ENCODE assay signal across 10 cellular contexts in the genomic region with DNA sequence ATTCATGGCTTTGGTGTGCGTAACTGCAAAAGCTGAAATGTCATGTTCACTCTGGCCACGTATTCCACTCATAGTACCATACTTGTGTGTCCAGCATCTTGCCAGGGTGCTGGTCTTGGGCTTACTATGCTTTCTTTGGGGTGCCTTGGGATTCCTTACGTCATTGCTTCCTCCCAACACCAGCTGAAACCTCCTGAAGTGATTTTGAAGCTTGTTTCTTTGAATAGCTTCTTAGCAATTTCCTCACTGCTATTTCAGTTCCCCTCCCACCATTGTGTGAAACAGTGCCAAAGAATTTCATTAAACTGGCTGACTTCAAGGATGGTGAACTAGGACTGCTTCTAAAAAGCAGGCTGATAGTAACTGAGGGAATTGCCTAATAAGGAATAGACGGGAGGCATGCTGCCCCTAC. TPM values are rescaled to one million over a fixed set of nuclear protein-coding genes. Genes with fewer than 3 reads are reported as not detected.
A peak's percentile ranks its signal among the peaks of the same experiment; 100 is the strongest.
DNase-seq lines count a peak whose midpoint lies in the region; ATAC-seq and TF ChIP-seq lines count a peak whose summit lies in the region.
"Had no signal": no experiment of that assay in that cellular context is flagged by ENCODE, and none has a peak within 500 bp of the region (broad histone marks: within the 10 kb centered on the region; RNA-seq: fewer than 3 reads in every experiment).

No MANE protein-coding gene starts in this region.

- peak; percentile 65 for ATAC-seq in upper lobe of right lung
- no peak for ATAC-seq in HG03354 (IDR thresholded peaks at IDR 0.05; ENCODE audit: poor library complexity, severe bottlenecking, unreplicated experiment)
- ATAC-seq in HG03521 (IDR thresholded peaks at IDR 0.05; ENCODE audit: unreplicated experiment): no peak
- no peak for ATAC-seq in GM21717 (IDR thresholded peaks at IDR 0.05; ENCODE audit: unreplicated experiment)

- no peak overlapping the region for H3K9ac ChIP-seq in mucosa of rectum (ENCODE audit: low read depth in 1 of 2, low read length in 2 of 2)

- H3K27ac ChIP-seq in breast epithelium (peak overlapping the region; percentile 44 to 76), mucosa of rectum (ENCODE audit: low read depth in 2 of 2, low read length in 2 of 2) (peak overlapping the region; percentile 59 to 63), upper lobe of right lung (peak overlapping the region; percentile 67)
- H3K27ac ChIP-seq: C4-2B had no signal

- no peaks in the 10 kb centered on the region for H3K36me3 Mint-ChIP-seq in MCF 10A (ENCODE audit: insufficient read depth, unreplicated experiment)
- peaks cover 27% of the 10 kb centered on the region for H3K36me3 Mint-ChIP-seq in endothelial cell (ENCODE audit: low read depth, unreplicated experiment)

- DNase-seq in breast epithelium (ENCODE audit: low spot score in 2 of 2) (no peak), MCF 10A (ENCODE audit: unreplicated experiment) (no peak), endothelial cell (ENCODE audit: low spot score) (no peak), upper lobe of right lung (no peak)
- DNase-seq: activated effector memory CD4-positive, alpha-beta T cell treated with Interleukin-2 at 50 U/mL for 16 hours had no signal

- H3K27me3 Mint-ChIP-seq in MCF 10A (ENCODE audit: insufficient read depth, unreplicated experiment) (no peaks in the 10 kb centered on the region), endothelial cell (ENCODE audit: unreplicated experiment) (peaks cover 7% of the 10 kb centered on the region)

- no peak overlapping the region for H3K4me3 Mint-ChIP-seq in MCF 10A (ENCODE audit: unreplicated experiment)
- no peak overlapping the region for H3K4me3 Mint-ChIP-seq in endothelial cell (ENCODE audit: unreplicated experiment)

- POLR2A ChIA-PET in MCF 10A (lab: Yijun Ruan, JAX): no interaction called here

- CTCF ChIA-PET in MCF 10A (lab: Yijun Ruan, JAX): no interaction called here

- H3K9me3 Mint-ChIP-seq in MCF 10A (ENCODE audit: unreplicated experiment) (no peaks in the 10 kb centered on the region), endothelial cell (ENCODE audit: unreplicated experiment) (no peaks in the 10 kb centered on the region)

- TF ChIP-seq CTCF in breast epithelium (IDR thresholded peaks at IDR 0.05) (no peak), MCF 10A (IDR thresholded peaks at IDR 0.05; ENCODE audit: unreplicated experiment) (no peak), endothelial cell (IDR thresholded peaks at IDR 0.05; ENCODE audit: unreplicated experiment) (no peak), upper lobe of right lung (IDR thresholded peaks at IDR 0.05) (no peak)

- H3K4me1 ChIP-seq in breast epithelium (no peaks in the 10 kb centered on the region), mucosa of rectum (ENCODE audit: control insufficient read depth in 2 of 2, insufficient read depth in 2 of 2, low read length in 2 of 2) (peaks cover 0 to 2% of the 10 kb centered on the region in 2 donors), upper lobe of right lung (peaks cover 29% of the 10 kb centered on the region)

- H3K36me3 ChIP-seq in breast epithelium: no peaks in the 10 kb centered on the region
- no peaks in the 10 kb centered on the region for H3K36me3 ChIP-seq in mucosa of rectum (ENCODE audit: control insufficient read depth in 2 of 2, insufficient read depth in 2 of 2, low read length in 2 of 2)
- no peaks in the 10 kb centered on the region for H3K36me3 ChIP-seq in upper lobe of right lung

- H3K4me3 ChIP-seq in breast epithelium (no peak overlapping the region), mucosa of rectum (ENCODE audit: low read length in 2 of 2) (no peak overlapping the region), upper lobe of right lung (no peak overlapping the region)

- TF ChIP-seq POLR2A in breast epithelium (IDR thresholded peaks at IDR 0.05): no peak

- H3K27ac Mint-ChIP-seq in MCF 10A (ENCODE audit: low read depth, unreplicated experiment) (no peak overlapping the region), endothelial cell (ENCODE audit: unreplicated experiment) (peak overlapping the region; percentile 87)

- no TSS peak for BruUV-seq in MCF 10A (replicated peaks; lab: Mats Ljungman, UMichigan)

- H3K4me1 Mint-ChIP-seq in MCF 10A (ENCODE audit: insufficient read depth, unreplicated experiment) (peaks cover 5% of the 10 kb centered on the region), endothelial cell (ENCODE audit: unreplicated experiment) (peaks cover 41% of the 10 kb centered on the region)

- intact Hi-C loops in breast epithelium (cut with DNase I; ENCODE audit: low total_unique reads): no loop called here
- intact Hi-C loops in MCF 10A (cut with micrococcal nuclease): no loop called here
- intact Hi-C loops in upper lobe of right lung (cut with DNase I): no loop called here

- H3K27me3 ChIP-seq in breast epithelium (no peaks in the 10 kb centered on the region), mucosa of rectum (ENCODE audit: control insufficient read depth in 2 of 2, insufficient read depth in 2 of 2, low read length in 2 of 2) (no peaks in the 10 kb centered on the region), upper lobe of right lung (no peaks in the 10 kb centered on the region)

- no peaks in the 10 kb centered on the region for H3K9me3 ChIP-seq in breast epithelium
- H3K9me3 ChIP-seq in mucosa of rectum (ENCODE audit: control insufficient read depth in 2 of 2, low read length in 2 of 2): no peaks in the 10 kb centered on the region
- H3K9me3 ChIP-seq in upper lobe of right lung: no peaks in the 10 kb centered on the region

RNA-seq across cellular contexts. Expression of a gene that starts 36.9 kb away (rescaled TPM):
- total RNA-seq in breast epithelium (10 to 100 TPM; 17.4 to 26.9 (median 18.4) TPM), MCF 10A (2022) (not detected in 2 replicates), endothelial cell (ENCODE audit: unreplicated experiment) (102 TPM), upper lobe of right lung (64.6 TPM)

Comparison
In these comparisons a context has a peak if more than half of its experiments do, and no peak if none do; other contexts are left out.
1. RNA of a gene that starts 36.9 kb away (total RNA-seq): 102 TPM in endothelial cell (single experiment), 64.6 TPM in upper lobe of right lung (single experiment) and 17.4 to 26.9 TPM in breast epithelium; not detected in MCF 10A; every median in the first group is over 10 times any median in the second.
2. Peak in every context shown above with its lines, with median percentiles within 50 percentile points of each other: H3K27ac ChIP-seq.